ENCODE assay signal across 8 cellular contexts in the genomic region with DNA sequence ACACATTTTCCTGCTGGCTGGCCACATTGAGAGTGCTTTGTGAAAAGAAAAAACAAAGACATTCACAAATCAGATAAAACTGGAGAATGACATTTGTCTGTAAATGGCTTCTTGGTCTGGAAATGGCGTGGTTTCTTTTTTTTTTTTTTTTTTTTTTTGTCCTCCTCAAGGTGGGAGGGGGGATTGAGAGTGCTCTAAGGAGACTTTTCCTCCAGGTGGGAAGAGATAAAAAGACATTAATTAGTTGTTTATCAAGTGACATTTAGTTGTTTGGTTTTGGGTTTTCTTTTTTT. TPM values are rescaled to one million over a fixed set of nuclear protein-coding genes. Genes with fewer than 3 reads are reported as not detected.
A peak's percentile ranks its signal among the peaks of the same experiment; 100 is the strongest.
DNase-seq lines count a peak whose midpoint lies in the region; ATAC-seq and TF ChIP-seq lines count a peak whose summit lies in the region.

No MANE protein-coding gene starts in this region.

- peak overlapping the region; percentile 67 for H3K4me3 ChIP-seq in epithelial cell of proximal tubule (ENCODE audit: low read depth, low read length)
- H3K4me3 ChIP-seq in gastrocnemius medialis, result peak overlapping the region; percentile 70 to 98 (median 93)

- ATAC-seq in gastrocnemius medialis, result no peak
- ATAC-seq in HG03097 (IDR thresholded peaks at IDR 0.05; ENCODE audit: low FRiP score, unreplicated experiment), result no peak
- ATAC-seq in GM21423 (IDR thresholded peaks at IDR 0.05; ENCODE audit: unreplicated experiment), result no peak

- no peaks in the 10 kb centered on the region for H3K27me3 ChIP-seq in gastrocnemius medialis

- H3K27ac ChIP-seq in gastrocnemius medialis, result peak overlapping the region; percentile 99 to 100 (median 100)

- intact Hi-C loops in gastrocnemius medialis (cut with DNase I; ENCODE audit: low total_unique reads), result loop anchor here (1.0 to 10.0 kb wide), 5 partner anchors 14 to 1498 kb away; a partner anchor contains a TSS

- peaks cover 52 to 55% of the 10 kb centered on the region in 2 donors for H3K4me1 ChIP-seq in gastrocnemius medialis

- TF ChIP-seq CTCF in epithelial cell of proximal tubule (conservative IDR thresholded peaks at IDR 0.05; ENCODE audit: low read depth, low read length), result no peak
- TF ChIP-seq CTCF in gastrocnemius medialis (IDR thresholded peaks at IDR 0.05 in 4 of 5, conservative IDR thresholded peaks at IDR 0.05 in 1 of 5), result no peak

- H3K9me3 ChIP-seq in gastrocnemius medialis, result no peaks in the 10 kb centered on the region

- DNase-seq in NCI-H1417 (lab: John Stamatoyannopoulos, UW) (peak in 2 of 3 experiments; percentile 53 to 86), NCI-H1417 treated with DMSO at 0.1 percent for 48 hours (lab: John Stamatoyannopoulos, UW) (no peak), RKO (ENCODE audit: low spot score) (peak; percentile 37), epithelial cell of proximal tubule (ENCODE audit: low read depth) (no peak), gastrocnemius medialis (no peak)
- no peak for DNase-seq in activated CD4-positive, alpha-beta T cell treated with anti-CD3 and anti-CD28 coated beads, Interleukin-2, amount 50 U/mL, for 48 hours

- in situ Hi-C loops in gastrocnemius medialis (cut with MboI; ENCODE audit: low sequenced_read_pairs in 4 of 4), result loop anchor here in 1 of 4 donors (25.0 kb wide), 1 partner anchor 94 kb away; a partner anchor contains a TSS

- H3K36me3 ChIP-seq in gastrocnemius medialis, result no peaks in the 10 kb centered on the region

- TF ChIP-seq POLR2A in gastrocnemius medialis (IDR thresholded peaks at IDR 0.05), result no peak

RNA-seq across cellular contexts. Expression of a gene that starts 40.4 kb away (rescaled TPM):
- total RNA-seq in epithelial cell of proximal tubule (492 and 828 TPM in 2 replicates), gastrocnemius medialis (100 to 1,000 TPM; 513 to 854 (median 781) TPM)

RNA-seq across cellular contexts. Expression of a gene that starts 42.2 kb away (rescaled TPM):
- 0.35 and 0.51 TPM in 2 replicates for total RNA-seq in epithelial cell of proximal tubule
- total RNA-seq in gastrocnemius medialis, result not detected

Comparison
In these comparisons a context has a peak if more than half of its experiments do, and no peak if none do; other contexts are left out.
1. DNase-seq: peak in NCI-H1417 (2 of 3) and RKO (single experiment); none in NCI-H1417 treated with DMSO at 0.1 percent for 48 hours (single experiment), epithelial cell of proximal tubule (single experiment), gastrocnemius medialis (0 of 2) and activated CD4-positive, alpha-beta T cell treated with anti-CD3 and anti-CD28 coated beads, Interleukin-2, amount 50 U/mL, for 48 hours (0 of 2).